In the genomic region with DNA sequence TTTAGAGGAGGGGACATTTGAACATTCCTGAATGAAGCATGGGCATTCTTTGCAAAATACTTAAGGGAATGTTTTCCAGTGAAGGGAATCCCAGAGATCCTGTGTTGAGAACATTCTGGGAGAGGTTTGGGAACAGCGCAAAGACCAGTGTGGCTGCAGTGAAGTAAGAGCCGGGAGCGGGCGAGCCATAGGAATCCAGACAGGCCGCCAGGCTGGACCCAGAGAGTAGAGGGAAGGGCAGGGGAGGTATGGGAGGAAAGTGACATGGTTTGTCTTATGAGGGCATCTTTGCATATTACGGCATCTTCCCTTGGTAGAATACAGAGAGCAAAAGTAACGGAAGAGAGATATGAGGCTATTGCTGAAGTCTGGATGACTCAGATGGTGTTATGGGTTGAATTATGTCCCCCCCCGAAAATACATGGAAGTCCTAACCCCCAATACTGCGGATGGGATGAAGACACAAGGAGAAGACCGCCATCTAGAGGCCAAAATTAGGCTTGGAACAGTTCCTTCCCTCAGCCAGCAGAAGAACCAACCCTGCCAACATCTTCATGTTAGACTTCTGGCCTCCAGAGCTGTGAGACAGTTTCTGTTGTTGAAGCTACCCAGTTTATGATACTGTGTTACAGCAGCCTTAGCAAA, we compare ENCODE assay signal across 8 cellular contexts.
DNase-seq lines count a peak whose midpoint lies in the region; ATAC-seq, FAIRE-seq and TF ChIP-seq lines count a peak whose summit lies in the region.

No MANE protein-coding gene starts in this region.

- no peak for TF ChIP-seq CTCF in omental fat pad (IDR thresholded peaks at IDR 0.05)

- FAIRE-seq in H54 (lab: Jason Lieb, UNC), result no peak

- ATAC-seq in omental fat pad (ENCODE audit: low FRiP score), result peak; percentile 30

- peak; percentile 45 for DNase-seq in activated CD4-positive, alpha-beta T cell treated with anti-CD3 and anti-CD28 coated beads for 48 hours
- DNase-seq in activated CD4-positive, alpha-beta T cell treated with anti-CD3 and anti-CD28 coated beads for 1 hour, result no peak
- peak; percentile 38 for DNase-seq in NCI-H2227 (lab: John Stamatoyannopoulos, UW; ENCODE audit: unreplicated experiment)
- DNase-seq in dermis blood vessel endothelial cell, result peak; percentile 87
- no peak for DNase-seq in omental fat pad (ENCODE audit: low spot score)
- DNase-seq in GM19238 (ENCODE audit: insufficient read length, low spot score), result no peak
- DNase-seq in NCI-H748 (lab: John Stamatoyannopoulos, UW; ENCODE audit: unreplicated experiment), result no peak
- DNase-seq in H54 (ENCODE audit: insufficient read length, low spot score), result no peak

- no peak for TF ChIP-seq POLR2A in H54 (IDR thresholded peaks at IDR 0.05; ENCODE audit: low read depth, low read length)

Comparison
In these comparisons a context has a peak if more than half of its experiments do, and no peak if none do; other contexts are left out.
1. DNase-seq: peak in activated CD4-positive, alpha-beta T cell treated with anti-CD3 and anti-CD28 coated beads for 48 hours (single experiment), NCI-H2227 (single experiment) and dermis blood vessel endothelial cell (single experiment); none in activated CD4-positive, alpha-beta T cell treated with anti-CD3 and anti-CD28 coated beads for 1 hour (single experiment), omental fat pad (single experiment), GM19238 (single experiment), NCI-H748 (single experiment) and H54 (single experiment).